Comparison of ENCODE assay signal across 2 cellular contexts in genomic region chr7:2853147-2853546, GRCh38.
A peak's percentile ranks its signal among the peaks of the same experiment; 100 is the strongest.
TF ChIP-seq lines count a peak whose summit lies in the region.

No MANE protein-coding gene starts in this region.

TF ChIP-seq in K562, 482 proteins besides CTCF, POLR2A, EP300 and RAD21:
- TF ChIP-seq FOXJ2 (tag; IDR thresholded peaks at IDR 0.05) (no peak), FOSL1 (tag; conservative IDR thresholded peaks at IDR 0.05) (0 out of 2 replicates have a peak, but pooled peaks have one; percentile 14)

TF ChIP-seq in HepG2, 621 proteins besides CTCF, POLR2A, EP300 and RAD21:
- TF ChIP-seq RELA (CRISPR knock-in tag; IDR thresholded peaks at IDR 0.05) = no peak
- TF ChIP-seq, protein P1, sequence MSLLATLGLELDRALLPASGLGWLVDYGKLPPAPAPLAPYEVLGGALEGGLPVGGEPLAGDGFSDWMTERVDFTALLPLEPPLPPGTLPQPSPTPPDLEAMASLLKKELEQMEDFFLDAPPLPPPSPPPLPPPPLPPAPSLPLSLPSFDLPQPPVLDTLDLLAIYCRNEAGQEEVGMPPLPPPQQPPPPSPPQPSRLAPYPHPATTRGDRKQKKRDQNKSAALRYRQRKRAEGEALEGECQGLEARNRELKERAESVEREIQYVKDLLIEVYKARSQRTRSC (CRISPR knock-in tag; IDR thresholded peaks at IDR 0.05; ENCODE audit: low read depth) = no peak
- TF ChIP-seq NFIC (IDR thresholded peaks at IDR 0.05; ENCODE audit: low read length) = no peak
- TF ChIP-seq CREBL2 (CRISPR knock-in tag; IDR thresholded peaks at IDR 0.05; ENCODE audit: borderline replicate concordance) = no peak
- TF ChIP-seq, protein P2, sequence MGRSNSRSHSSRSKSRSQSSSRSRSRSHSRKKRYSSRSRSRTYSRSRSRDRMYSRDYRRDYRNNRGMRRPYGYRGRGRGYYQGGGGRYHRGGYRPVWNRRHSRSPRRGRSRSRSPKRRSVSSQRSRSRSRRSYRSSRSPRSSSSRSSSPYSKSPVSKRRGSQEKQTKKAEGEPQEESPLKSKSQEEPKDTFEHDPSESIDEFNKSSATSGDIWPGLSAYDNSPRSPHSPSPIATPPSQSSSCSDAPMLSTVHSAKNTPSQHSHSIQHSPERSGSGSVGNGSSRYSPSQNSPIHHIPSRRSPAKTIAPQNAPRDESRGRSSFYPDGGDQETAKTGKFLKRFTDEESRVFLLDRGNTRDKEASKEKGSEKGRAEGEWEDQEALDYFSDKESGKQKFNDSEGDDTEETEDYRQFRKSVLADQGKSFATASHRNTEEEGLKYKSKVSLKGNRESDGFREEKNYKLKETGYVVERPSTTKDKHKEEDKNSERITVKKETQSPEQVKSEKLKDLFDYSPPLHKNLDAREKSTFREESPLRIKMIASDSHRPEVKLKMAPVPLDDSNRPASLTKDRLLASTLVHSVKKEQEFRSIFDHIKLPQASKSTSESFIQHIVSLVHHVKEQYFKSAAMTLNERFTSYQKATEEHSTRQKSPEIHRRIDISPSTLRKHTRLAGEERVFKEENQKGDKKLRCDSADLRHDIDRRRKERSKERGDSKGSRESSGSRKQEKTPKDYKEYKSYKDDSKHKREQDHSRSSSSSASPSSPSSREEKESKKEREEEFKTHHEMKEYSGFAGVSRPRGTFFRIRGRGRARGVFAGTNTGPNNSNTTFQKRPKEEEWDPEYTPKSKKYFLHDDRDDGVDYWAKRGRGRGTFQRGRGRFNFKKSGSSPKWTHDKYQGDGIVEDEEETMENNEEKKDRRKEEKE (IDR thresholded peaks at IDR 0.05) = no peak
- TF ChIP-seq SOX6 (IDR thresholded peaks at IDR 0.05) = no peak
- TF ChIP-seq SOX6 (CRISPR knock-in tag; IDR thresholded peaks at IDR 0.05) = no peak
- TF ChIP-seq CENPX (CRISPR knock-in tag; IDR thresholded peaks at IDR 0.05) = no peak
